In genomic region chr7:2876031-2876862, GRCh38 we compare ENCODE assay signal across 2 cellular contexts.
A peak's percentile ranks its signal among the peaks of the same experiment; 100 is the strongest.
TF ChIP-seq lines count a peak whose summit lies in the region.

No MANE protein-coding gene starts in this region.

TF ChIP-seq in HepG2, 621 proteins besides CTCF, POLR2A, EP300 and RAD21:
- TF ChIP-seq ZNF687 (CRISPR knock-in tag; IDR thresholded peaks at IDR 0.05): peak; percentile 18; the same call in 1 of the 2 replicates
- TF ChIP-seq AGO2 (optimal IDR thresholded peaks at IDR 0.05; ENCODE audit: low read depth, low read length): no peak

TF ChIP-seq in SK-N-SH treated with all-trans-retinoic acid at 6 μM for 48 hours, 23 proteins besides CTCF, POLR2A, EP300 and RAD21 (continued from another document):
- TF ChIP-seq TSHZ2 (CRISPR knock-in tag; IDR thresholded peaks at IDR 0.05) (no peak), ZNF565 (CRISPR knock-in tag; conservative IDR thresholded peaks at IDR 0.05; ENCODE audit: low read depth) (no peak), RARB (CRISPR knock-in tag; IDR thresholded peaks at IDR 0.05) (no peak), SNAI2 (CRISPR knock-in tag; IDR thresholded peaks at IDR 0.05) (no peak), PATZ1 (CRISPR knock-in tag; IDR thresholded peaks at IDR 0.05; ENCODE audit: borderline replicate concordance) (no peak), ARNTL (CRISPR knock-in tag; IDR thresholded peaks at IDR 0.05; ENCODE audit: borderline replicate concordance, low read depth) (no peak), ZNF70 (CRISPR knock-in tag; IDR thresholded peaks at IDR 0.05) (no peak), TCF4 (CRISPR knock-in tag; IDR thresholded peaks at IDR 0.05; ENCODE audit: borderline replicate concordance) (no peak), CSDC2 (CRISPR knock-in tag; IDR thresholded peaks at IDR 0.05) (no peak), CREB5 (CRISPR knock-in tag; IDR thresholded peaks at IDR 0.05; ENCODE audit: low read depth) (no peak), BACH2 (CRISPR knock-in tag; IDR thresholded peaks at IDR 0.05; ENCODE audit: borderline replicate concordance) (no peak)
TF ChIP-seq in SK-N-SH treated with all-trans-retinoic acid at 6 μM for 48 hours: peak in this region for 0.
